8 cellular contexts compared by ENCODE assay signal in genomic region chr11:61162092-61162935, GRCh38. TPM values are rescaled to one million over a fixed set of nuclear protein-coding genes. Genes with fewer than 3 reads are reported as not detected.
DNase-seq lines count a peak whose midpoint lies in the region; ATAC-seq and TF ChIP-seq lines count a peak whose summit lies in the region.

No MANE protein-coding gene starts in this region.

- H3K4me3 ChIP-seq in GM12864 (ENCODE audit: low read depth, low read length) (peak overlapping the region; percentile 62), smooth muscle cell (peak overlapping the region; percentile 80)

- peaks cover 5% of the 10 kb centered on the region for H3F3A ChIP-seq in smooth muscle cell (ENCODE audit: low read depth)

- H3K27me3 Mint-ChIP-seq in immature natural killer cell (ENCODE audit: low read depth in 3 of 3) = peaks cover 15 to 23% (median 21%) of the 10 kb centered on the region in 3 donors

- no peaks in the 10 kb centered on the region for H3K9me3 ChIP-seq in smooth muscle cell (replicated peaks; ENCODE audit: low read depth)

- 88% methylated on average over 8 of the region's 8 CpGs for WGBS in smooth muscle cell (ENCODE audit: low lambda C conversion rate)

- no peak for TF ChIP-seq CTCF in GM12864 (IDR thresholded peaks at IDR 0.05; ENCODE audit: low read depth, low read length, missing control alignments)
- no peak for TF ChIP-seq CTCF in smooth muscle cell (IDR thresholded peaks at IDR 0.05; ENCODE audit: borderline replicate concordance, insufficient read depth, poor library complexity, severe bottlenecking)

- no peaks in the 10 kb centered on the region for H4K20me1 ChIP-seq in smooth muscle cell (ENCODE audit: low read depth)

- H2AFZ ChIP-seq in smooth muscle cell (ENCODE audit: low read depth) = peak overlapping the region; percentile 86

- peak overlapping the region; percentile 89 to 96 (median 93) for H3K4me3 Mint-ChIP-seq in immature natural killer cell

- no peaks in the 10 kb centered on the region for H3K27me3 ChIP-seq in smooth muscle cell (ENCODE audit: low read depth)

- H3K79me2 ChIP-seq in smooth muscle cell (ENCODE audit: low read depth) = peaks cover 16% of the 10 kb centered on the region

- DNase-seq in A172 (ENCODE audit: low spot score) (peak; percentile 44), GM12864 (ENCODE audit: low read depth) (peak; percentile 68), NCI-H69 (lab: John Stamatoyannopoulos, UW) (peak; percentile 87), anterior cingulate cortex (lab: John Stamatoyannopoulos, UW) (peak in 33 of 58 donors; percentile 7 to 69 (median 30)), immature natural killer cell (peak in 1 of 3 donors; percentile 11), smooth muscle cell (lab: John Stamatoyannopoulos, UW; ENCODE audit: unreplicated experiment) (no peak)
- no peak for DNase-seq in stimulated activated CD4-positive, alpha-beta T cell treated with anti-CD3 and anti-CD28 coated beads, Interleukin-12 subunit alpha, Interleukin-12 subunit beta, amount 100 ng/mL, for 4 hours

- no peaks in the 10 kb centered on the region for H3K36me3 Mint-ChIP-seq in immature natural killer cell

- peak overlapping the region; percentile 98 for H3K4me2 ChIP-seq in smooth muscle cell

- H3K27ac Mint-ChIP-seq in immature natural killer cell = peak overlapping the region; percentile 94 to 97 (median 95)

- peaks cover 10% of the 10 kb centered on the region for H3K4me1 ChIP-seq in smooth muscle cell (ENCODE audit: low read depth)

- peak overlapping the region; percentile 89 for H3K27ac ChIP-seq in smooth muscle cell (ENCODE audit: low read depth)

- peak overlapping the region; percentile 91 for H3K9ac ChIP-seq in smooth muscle cell (ENCODE audit: low read depth)

- ATAC-seq in GM21528 (IDR thresholded peaks at IDR 0.05; ENCODE audit: low FRiP score, unreplicated experiment) = no peak

- H3K4me1 Mint-ChIP-seq in immature natural killer cell = peaks cover 30 to 36% of the 10 kb centered on the region in 2 donors

- H3K9me3 Mint-ChIP-seq in immature natural killer cell = no peaks in the 10 kb centered on the region

- H3K36me3 ChIP-seq in smooth muscle cell (ENCODE audit: low read depth) = no peaks in the 10 kb centered on the region

RNA-seq across cellular contexts. Expression of gene VPS37C, which starts 1.1 kb away (rescaled TPM):
- total RNA-seq in A172 (2014; rRNA removed; shearing (Covaris generic)) = 9.1 and 9.7 TPM in 2 replicates
- polyA plus RNA-seq in immature natural killer cell (under 1 TPM in 2 of 3 donors, not detected in 1; 0.36 to 0.95 TPM), smooth muscle cell (15.4 and 22.4 TPM in 2 replicates)
- total RNA-seq in smooth muscle cell = 8.8 and 13.6 TPM in 2 replicates

RNA-seq across cellular contexts. Expression of gene PGA3, which starts 41.0 kb away (rescaled TPM):
- not detected in 2 replicates for total RNA-seq in A172 (2014; rRNA removed; shearing (Covaris generic))
- not detected for polyA plus RNA-seq in immature natural killer cell
- not detected in 2 replicates for total RNA-seq in smooth muscle cell
- not detected in 2 replicates for polyA plus RNA-seq in smooth muscle cell

RNA-seq across cellular contexts. Expression of gene PGA4, which starts 59.8 kb away (rescaled TPM):
- 2.2 TPM in 1 of 2 replicates, not detected in the other for total RNA-seq in A172 (2014; rRNA removed; shearing (Covaris generic))
- polyA plus RNA-seq in immature natural killer cell (1 to 10 TPM in 1 of 3 donors, not detected in 2; 1.6 TPM), smooth muscle cell (not detected in 2 replicates)
- total RNA-seq in smooth muscle cell = not detected in 2 replicates

Comparison
In these comparisons a context has a peak if more than half of its experiments do, and no peak if none do; other contexts are left out.
1. DNase-seq: peak in A172 (single experiment), GM12864 (single experiment), NCI-H69 (single experiment) and anterior cingulate cortex (33 of 58); none in smooth muscle cell (single experiment) and stimulated activated CD4-positive, alpha-beta T cell treated with anti-CD3 and anti-CD28 coated beads, Interleukin-12 subunit alpha, Interleukin-12 subunit beta, amount 100 ng/mL, for 4 hours (single experiment).